ENCODE assay signal across 7 cellular contexts in the genomic region with DNA sequence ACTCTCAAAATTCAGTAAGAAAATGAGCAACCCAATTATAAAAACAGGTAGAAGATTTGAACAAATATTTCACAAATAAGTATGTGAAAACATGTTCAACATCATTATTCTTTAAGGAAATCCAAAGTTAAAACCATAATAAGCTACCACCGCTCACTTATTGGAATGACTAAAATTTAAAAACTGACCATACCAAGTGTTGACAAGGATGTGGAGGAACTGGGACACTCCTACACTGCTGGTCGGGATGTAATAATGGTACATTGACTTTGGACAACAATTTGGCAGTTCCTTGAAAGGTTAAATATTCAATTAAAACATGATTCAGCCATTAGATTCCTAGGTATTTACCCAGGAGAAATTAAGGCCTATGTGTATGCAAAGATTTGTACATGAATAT.
"Had no signal": no experiment of that assay in that cellular context is flagged by ENCODE, and none has a peak within 500 bp of the region (broad histone marks: within the 10 kb centered on the region; RNA-seq: fewer than 3 reads in every experiment).

No MANE protein-coding gene starts in this region.

- DNase-seq: IMR-90, KBM-7, KG1 had no signal

- H3K4me1 Mint-ChIP-seq: IgD-negative memory B cell had no signal

- H3K27me3 Mint-ChIP-seq: IgD-negative memory B cell had no signal

- H3K4me3 ChIP-seq: K562 had no signal

- FAIRE-seq: HTR-8/SVneo, K562 had no signal

- H3K27ac Mint-ChIP-seq: IgD-negative memory B cell had no signal

- H3K36me3 Mint-ChIP-seq: IgD-negative memory B cell had no signal

- H3K27ac ChIP-seq: HL-60 had no signal

- ATAC-seq: K562 had no signal
